In the genomic region with DNA sequence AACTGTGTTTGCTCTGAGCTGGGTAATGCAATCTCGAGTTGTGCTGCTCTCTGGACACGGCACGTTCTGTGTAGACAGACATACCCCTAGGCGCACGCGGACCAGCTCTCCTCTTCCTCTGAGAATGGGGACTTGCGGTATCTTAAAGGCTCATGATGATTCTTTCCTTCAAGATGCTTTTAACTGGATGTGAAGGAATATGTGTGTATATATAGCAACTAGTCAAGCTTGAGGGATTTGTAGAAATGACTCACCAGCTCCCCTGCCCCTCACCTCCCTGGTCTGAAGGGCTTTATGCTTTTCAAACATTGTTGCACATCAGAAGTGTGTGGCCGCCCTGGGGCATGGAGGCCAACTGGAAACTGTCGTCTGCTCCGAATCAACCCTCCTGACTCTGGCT, we compare ENCODE assay signal across 2 cellular contexts.
TF ChIP-seq lines count a peak whose summit lies in the region.

No MANE protein-coding gene starts in this region.

TF ChIP-seq in A549, 52 proteins besides CTCF, POLR2A, EP300 and RAD21:
- TF ChIP-seq POLR2AphosphoS2 (conservative IDR thresholded peaks at IDR 0.05; ENCODE audit: low read length) (no peak), ZC3H11A (IDR thresholded peaks at IDR 0.05) (no peak), CBX8 (IDR thresholded peaks at IDR 0.05) (no peak), RCOR1 (IDR thresholded peaks at IDR 0.05; ENCODE audit: low read depth, low read length) (no peak), JUN (IDR thresholded peaks at IDR 0.05) (no peak), HDAC2 (IDR thresholded peaks at IDR 0.05) (no peak), EHMT2 (IDR thresholded peaks at IDR 0.05; ENCODE audit: low read depth) (no peak), HOXA7 (CRISPR knock-in tag; IDR thresholded peaks at IDR 0.05) (no peak), CBX2 (IDR thresholded peaks at IDR 0.05; ENCODE audit: borderline replicate concordance, low read depth) (no peak), KDM1A (IDR thresholded peaks at IDR 0.05; ENCODE audit: low read depth) (no peak), MYC (IDR thresholded peaks at IDR 0.05; ENCODE audit: borderline replicate concordance, low read length) (no peak), ZNF302 (CRISPR knock-in tag; IDR thresholded peaks at IDR 0.05) (no peak), BHLHE40 (IDR thresholded peaks at IDR 0.05; ENCODE audit: low read depth, low read length) (no peak), NFE2L2 (conservative IDR thresholded peaks at IDR 0.05; ENCODE audit: low read length) (no peak), CEBPB (IDR thresholded peaks at IDR 0.05) (no peak), RNF2 (IDR thresholded peaks at IDR 0.05; ENCODE audit: borderline replicate concordance, low read depth) (no peak), ZFP36 (IDR thresholded peaks at IDR 0.05; ENCODE audit: borderline replicate concordance, partially characterized antibody) (no peak), RFX5 (IDR thresholded peaks at IDR 0.05) (no peak)
- TF ChIP-seq, protein P1, sequence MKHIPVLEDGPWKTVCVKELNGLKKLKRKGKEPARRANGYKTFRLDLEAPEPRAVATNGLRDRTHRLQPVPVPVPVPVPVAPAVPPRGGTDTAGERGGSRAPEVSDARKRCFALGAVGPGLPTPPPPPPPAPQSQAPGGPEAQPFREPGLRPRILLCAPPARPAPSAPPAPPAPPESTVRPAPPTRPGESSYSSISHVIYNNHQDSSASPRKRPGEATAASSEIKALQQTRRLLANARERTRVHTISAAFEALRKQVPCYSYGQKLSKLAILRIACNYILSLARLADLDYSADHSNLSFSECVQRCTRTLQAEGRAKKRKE (CRISPR knock-in tag; IDR thresholded peaks at IDR 0.05; ENCODE audit: low read depth): no peak
- TF ChIP-seq, protein P2, sequence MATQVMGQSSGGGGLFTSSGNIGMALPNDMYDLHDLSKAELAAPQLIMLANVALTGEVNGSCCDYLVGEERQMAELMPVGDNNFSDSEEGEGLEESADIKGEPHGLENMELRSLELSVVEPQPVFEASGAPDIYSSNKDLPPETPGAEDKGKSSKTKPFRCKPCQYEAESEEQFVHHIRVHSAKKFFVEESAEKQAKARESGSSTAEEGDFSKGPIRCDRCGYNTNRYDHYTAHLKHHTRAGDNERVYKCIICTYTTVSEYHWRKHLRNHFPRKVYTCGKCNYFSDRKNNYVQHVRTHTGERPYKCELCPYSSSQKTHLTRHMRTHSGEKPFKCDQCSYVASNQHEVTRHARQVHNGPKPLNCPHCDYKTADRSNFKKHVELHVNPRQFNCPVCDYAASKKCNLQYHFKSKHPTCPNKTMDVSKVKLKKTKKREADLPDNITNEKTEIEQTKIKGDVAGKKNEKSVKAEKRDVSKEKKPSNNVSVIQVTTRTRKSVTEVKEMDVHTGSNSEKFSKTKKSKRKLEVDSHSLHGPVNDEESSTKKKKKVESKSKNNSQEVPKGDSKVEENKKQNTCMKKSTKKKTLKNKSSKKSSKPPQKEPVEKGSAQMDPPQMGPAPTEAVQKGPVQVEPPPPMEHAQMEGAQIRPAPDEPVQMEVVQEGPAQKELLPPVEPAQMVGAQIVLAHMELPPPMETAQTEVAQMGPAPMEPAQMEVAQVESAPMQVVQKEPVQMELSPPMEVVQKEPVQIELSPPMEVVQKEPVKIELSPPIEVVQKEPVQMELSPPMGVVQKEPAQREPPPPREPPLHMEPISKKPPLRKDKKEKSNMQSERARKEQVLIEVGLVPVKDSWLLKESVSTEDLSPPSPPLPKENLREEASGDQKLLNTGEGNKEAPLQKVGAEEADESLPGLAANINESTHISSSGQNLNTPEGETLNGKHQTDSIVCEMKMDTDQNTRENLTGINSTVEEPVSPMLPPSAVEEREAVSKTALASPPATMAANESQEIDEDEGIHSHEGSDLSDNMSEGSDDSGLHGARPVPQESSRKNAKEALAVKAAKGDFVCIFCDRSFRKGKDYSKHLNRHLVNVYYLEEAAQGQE (IDR thresholded peaks at IDR 0.05): no peak

TF ChIP-seq in IMR-90, 13 proteins besides CTCF, POLR2A, EP300 and RAD21:
- no peak for TF ChIP-seq USF2 (IDR thresholded peaks at IDR 0.05; ENCODE audit: low read depth, low read length)
- peak; percentile 81 for TF ChIP-seq FOS (IDR thresholded peaks at IDR 0.05; ENCODE audit: low read depth, low read length)
- no peak for TF ChIP-seq ELK1 (IDR thresholded peaks at IDR 0.05; ENCODE audit: borderline replicate concordance, low read depth, low read length)
- peak; percentile 42 for TF ChIP-seq RCOR1 (IDR thresholded peaks at IDR 0.05; ENCODE audit: insufficient replicate concordance, low read length)
- peak; percentile 86 for TF ChIP-seq BHLHE40 (IDR thresholded peaks at IDR 0.05; ENCODE audit: low read depth, low read length)
- TF ChIP-seq MXI1 (IDR thresholded peaks at IDR 0.05; ENCODE audit: borderline replicate concordance, low read depth, low read length): peak; percentile 69
- TF ChIP-seq CHD1 (IDR thresholded peaks at IDR 0.05; ENCODE audit: low read depth, low read length): no peak
- 0 out of 2 replicates have a peak, but pooled peaks have one; percentile 7 for TF ChIP-seq CEBPB (IDR thresholded peaks at IDR 0.05; ENCODE audit: low read depth, low read length)
